8 cellular contexts compared by ENCODE assay signal in the genomic region with DNA sequence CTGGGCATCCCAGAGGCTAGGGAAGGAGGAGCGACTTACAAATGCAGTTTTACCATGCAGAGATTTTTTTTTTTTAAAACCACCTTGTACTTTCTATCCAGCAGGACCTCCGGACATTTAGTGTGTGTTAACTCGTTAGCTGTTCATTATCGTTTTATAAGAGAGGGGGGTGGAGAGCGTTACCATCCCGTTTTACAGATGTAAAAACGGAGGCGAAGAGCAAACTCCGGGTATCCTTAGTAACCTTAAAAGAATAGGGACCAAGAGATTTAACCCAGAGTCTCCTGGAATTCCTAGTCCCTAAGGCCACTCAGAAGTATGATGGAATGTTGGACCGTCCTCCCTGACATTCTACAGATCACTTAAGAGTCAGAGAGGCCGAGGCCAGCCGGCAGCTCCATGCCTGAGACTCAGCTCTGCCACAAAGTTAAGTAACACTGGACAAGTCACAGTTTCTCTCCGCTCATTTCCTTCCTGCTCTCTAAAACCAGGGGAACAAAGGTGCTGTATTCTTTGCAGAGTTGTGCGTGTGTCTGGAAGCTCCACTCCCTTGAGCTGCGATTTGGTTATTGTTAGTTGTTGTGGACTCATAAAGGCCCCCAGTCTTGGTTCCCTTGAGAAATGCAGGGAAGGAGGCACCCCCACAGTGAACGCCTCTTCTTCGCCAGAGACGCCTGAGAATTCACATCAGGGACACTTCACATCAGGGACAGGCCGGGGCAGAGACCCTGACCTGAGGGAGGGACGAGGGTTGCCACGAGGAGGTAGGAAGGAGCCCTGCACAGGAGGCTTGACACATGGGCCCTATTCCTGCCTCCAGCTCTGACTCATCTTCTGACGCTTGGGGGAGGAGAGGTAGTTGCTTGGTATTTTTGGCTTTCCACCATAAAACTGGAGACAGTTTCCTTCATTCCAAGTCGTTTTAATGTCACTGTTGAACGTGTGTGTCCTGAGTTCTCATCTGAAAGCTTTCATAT. TPM values are rescaled to one million over a fixed set of nuclear protein-coding genes. Genes with fewer than 3 reads are reported as not detected.
DNase-seq lines count a peak whose midpoint lies in the region; ATAC-seq and TF ChIP-seq lines count a peak whose summit lies in the region.

No MANE protein-coding gene starts in this region.

- CTCF ChIA-PET in activated CD4-positive, alpha-beta memory T cell treated with anti-CD3 and anti-CD28 coated beads, Interleukin-2, amount 10 ng/mL, durations not matched to agents 7 days and 5 days (lab: Charles Lee): interaction anchor here (1.1 to 1.2 kb wide), 2 partner anchors 61 to 325 kb away, joined by 3 read pairs; no protein-coding TSS in a partner anchor

- no peaks in the 10 kb centered on the region for H3K9me3 ChIP-seq in KOPT-K1 (ENCODE audit: insufficient read depth, low read length, poor library complexity, severe bottlenecking)

- ATAC-seq in GM18858 (IDR thresholded peaks at IDR 0.05; ENCODE audit: unreplicated experiment): no peak
- no peak for ATAC-seq in activated CD4-positive, CD25-positive, alpha-beta regulatory T cell treated with anti-CD3 and anti-CD28 coated beads, Interleukin-2, amount 50 U/mL, for 24 hours

- H3K36me3 ChIP-seq in KOPT-K1 (ENCODE audit: insufficient read depth, low read length): no peaks in the 10 kb centered on the region

- H3K4me1 Mint-ChIP-seq in activated CD4-positive, alpha-beta memory T cell treated with anti-CD3 and anti-CD28 coated beads, Interleukin-2, amount 10 ng/mL, durations not matched to agents 7 days and 5 days: peaks cover 40% of the 10 kb centered on the region
- H3K4me1 Mint-ChIP-seq in nephron progenitor cell: peaks cover 54% of the 10 kb centered on the region

- POLR2A ChIA-PET in activated CD4-positive, alpha-beta memory T cell treated with anti-CD3 and anti-CD28 coated beads, Interleukin-2, amount 10 ng/mL, durations not matched to agents 7 days and 5 days (lab: Charles Lee): interaction anchor here (0.8 to 1.8 kb wide), 4 partner anchors 8 to 85 kb away, joined by 3 to 5 read pairs (median 4); no protein-coding TSS in a partner anchor

- TF ChIP-seq CTCF in fibroblast of mammary gland (conservative IDR thresholded peaks at IDR 0.05; ENCODE audit: control insufficient read depth, insufficient read depth, low read depth, low read length): no peak
- no peak for TF ChIP-seq CTCF in nephron progenitor cell (IDR thresholded peaks at IDR 0.05)

- H3K27ac Mint-ChIP-seq in activated CD4-positive, alpha-beta memory T cell treated with anti-CD3 and anti-CD28 coated beads, Interleukin-2, amount 10 ng/mL, durations not matched to agents 7 days and 5 days: peak overlapping the region; percentile 80
- H3K27ac Mint-ChIP-seq in nephron progenitor cell: peak overlapping the region; percentile 86

- H3K36me3 Mint-ChIP-seq in activated CD4-positive, alpha-beta memory T cell treated with anti-CD3 and anti-CD28 coated beads, Interleukin-2, amount 10 ng/mL, durations not matched to agents 7 days and 5 days (ENCODE audit: low read depth): no peaks in the 10 kb centered on the region
- no peaks in the 10 kb centered on the region for H3K36me3 Mint-ChIP-seq in nephron progenitor cell (ENCODE audit: low read depth)

- H3K4me3 ChIP-seq in fibroblast of mammary gland (ENCODE audit: control insufficient read depth, low read depth, low read length): peak overlapping the region; percentile 81

- H3K9me3 Mint-ChIP-seq in activated CD4-positive, alpha-beta memory T cell treated with anti-CD3 and anti-CD28 coated beads, Interleukin-2, amount 10 ng/mL, durations not matched to agents 7 days and 5 days: no peaks in the 10 kb centered on the region
- no peaks in the 10 kb centered on the region for H3K9me3 Mint-ChIP-seq in nephron progenitor cell

- H3K4me3 Mint-ChIP-seq in activated CD4-positive, alpha-beta memory T cell treated with anti-CD3 and anti-CD28 coated beads, Interleukin-2, amount 10 ng/mL, durations not matched to agents 7 days and 5 days: peak overlapping the region; percentile 86
- H3K4me3 Mint-ChIP-seq in nephron progenitor cell: peak overlapping the region; percentile 95

- no peaks in the 10 kb centered on the region for H3K27me3 Mint-ChIP-seq in activated CD4-positive, alpha-beta memory T cell treated with anti-CD3 and anti-CD28 coated beads, Interleukin-2, amount 10 ng/mL, durations not matched to agents 7 days and 5 days
- H3K27me3 Mint-ChIP-seq in nephron progenitor cell (ENCODE audit: low read depth, poor library complexity): peaks cover 39% of the 10 kb centered on the region

- H3K27ac ChIP-seq in KOPT-K1 (ENCODE audit: low read depth, low read length, poor library complexity, severe bottlenecking): peak overlapping the region; percentile 17

- DNase-seq in EH (ENCODE audit: low read depth) (peak; percentile 94), fibroblast of mammary gland (ENCODE audit: low read depth) (peak; percentile 92), nephron progenitor cell (peak; percentile 34), NCI-H1105 (lab: John Stamatoyannopoulos, UW) (no peak)
- DNase-seq in activated CD4-positive, alpha-beta memory T cell treated with anti-CD3 and anti-CD28 coated beads, Interleukin-2, amount 10 ng/mL, durations not matched to agents 7 days and 5 days: peak; percentile 20

RNA-seq across cellular contexts. Expression of gene DUSP14, which starts 1.2 kb away (rescaled TPM):
- 10 to 100 TPM; 14.6 to 16.3 TPM for total RNA-seq in activated CD4-positive, alpha-beta memory T cell treated with anti-CD3 and anti-CD28 coated beads, Interleukin-2, amount 10 ng/mL, durations not matched to agents 7 days and 5 days
